ENCODE assay signal across 8 cellular contexts in the genomic region with DNA sequence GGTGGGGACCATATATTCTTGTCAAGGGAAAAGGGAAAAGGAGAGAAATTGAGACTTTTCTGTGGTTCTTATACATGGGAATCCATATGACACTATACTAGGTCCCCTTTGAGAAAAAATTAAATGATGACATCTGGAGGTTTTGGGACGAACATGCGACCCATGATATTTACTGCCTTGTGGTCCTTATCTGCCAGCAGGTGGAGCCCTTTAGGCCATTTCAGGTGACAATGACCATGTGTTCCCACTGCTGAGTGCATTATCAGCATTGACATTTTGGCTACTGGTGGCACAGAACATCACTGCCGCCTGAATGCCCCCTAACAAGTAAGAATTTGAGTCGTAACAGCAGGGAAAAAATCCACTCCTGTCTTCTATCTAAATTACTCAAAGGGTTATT.
DNase-seq lines count a peak whose midpoint lies in the region; ATAC-seq and TF ChIP-seq lines count a peak whose summit lies in the region.

No MANE protein-coding gene starts in this region.

- no peaks in the 10 kb centered on the region for H3K9me3 Mint-ChIP-seq in activated CD4-positive, alpha-beta T cell treated with anti-CD3 and anti-CD28 coated beads, Interleukin-2, amount 10 ng/mL, durations not matched to agents 7 days and 5 days

- ATAC-seq in heart left ventricle: no peak
- ATAC-seq in HG03439 (IDR thresholded peaks at IDR 0.05; ENCODE audit: unreplicated experiment): peak; percentile 80

- no peaks in the 10 kb centered on the region for H3K27me3 Mint-ChIP-seq in activated CD4-positive, alpha-beta T cell treated with anti-CD3 and anti-CD28 coated beads, Interleukin-2, amount 10 ng/mL, durations not matched to agents 7 days and 5 days

- H3K4me3 Mint-ChIP-seq in activated CD4-positive, alpha-beta T cell treated with anti-CD3 and anti-CD28 coated beads, Interleukin-2, amount 10 ng/mL, durations not matched to agents 7 days and 5 days: no peak overlapping the region

- WGBS in heart left ventricle, 4 donors: 29 to 56% (median 46%) methylated on average over 4 of the region's 4 CpGs

- TF ChIP-seq POLR2A in heart left ventricle (IDR thresholded peaks at IDR 0.05): no peak

- no peaks in the 10 kb centered on the region for H3K4me1 Mint-ChIP-seq in activated CD4-positive, alpha-beta T cell treated with anti-CD3 and anti-CD28 coated beads, Interleukin-2, amount 10 ng/mL, durations not matched to agents 7 days and 5 days

- POLR2A ChIA-PET in activated CD4-positive, alpha-beta T cell treated with anti-CD3 and anti-CD28 coated beads, Interleukin-2, amount 10 ng/mL, durations not matched to agents 7 days and 5 days (lab: Charles Lee): no interaction called here

- H3K4me3 ChIP-seq in left ventricle myocardium inferior (no peak overlapping the region), heart left ventricle (no peak overlapping the region), coronary artery (no peak overlapping the region)

- in situ Hi-C loops in SK-MEL-5 (cut with HindIII; ENCODE audit: low pct_unique_long_range_greater_than_20kb, low sequenced_read_pairs): no loop called here

- CTCF ChIA-PET in activated CD4-positive, alpha-beta T cell treated with anti-CD3 and anti-CD28 coated beads, Interleukin-2, amount 10 ng/mL, durations not matched to agents 7 days and 5 days (lab: Charles Lee): no interaction called here

- no peak for DNase-seq in left ventricle myocardium inferior
- no peak for DNase-seq in heart left ventricle
- peak; percentile 74 for DNase-seq in SK-MEL-5 (ENCODE audit: low read depth, low spot score)
- peak; percentile 1 for DNase-seq in kidney glomerular epithelial cell (lab: John Stamatoyannopoulos, UW)
- DNase-seq in putamen (ENCODE audit: low spot score): no peak
- DNase-seq in activated CD4-positive, alpha-beta T cell treated with anti-CD3 and anti-CD28 coated beads, Interleukin-2, amount 10 ng/mL, durations not matched to agents 7 days and 5 days: no peak
- DNase-seq in coronary artery (ENCODE audit: low spot score): no peak

- intact Hi-C loops in left ventricle myocardium inferior (cut with micrococcal nuclease): no loop called here
- intact Hi-C loops in heart left ventricle (cut with DNase I): no loop called here

- TF ChIP-seq CTCF in left ventricle myocardium inferior (IDR thresholded peaks at IDR 0.05; ENCODE audit: borderline replicate concordance) (peak; percentile 19), heart left ventricle (IDR thresholded peaks at IDR 0.05) (peak in 2 of 12 donors; percentile 17 to 19), coronary artery (IDR thresholded peaks at IDR 0.05) (no peak)

- H3K9me3 ChIP-seq in left ventricle myocardium inferior (replicated peaks) (peaks cover 1% of the 10 kb centered on the region), heart left ventricle (no peaks in the 10 kb centered on the region)

- H3K27ac ChIP-seq in left ventricle myocardium inferior (replicated peaks) (no peak overlapping the region), heart left ventricle (no peak overlapping the region), coronary artery (no peak overlapping the region)

- no peaks in the 10 kb centered on the region for H3K4me1 ChIP-seq in left ventricle myocardium inferior
- no peaks in the 10 kb centered on the region for H3K4me1 ChIP-seq in heart left ventricle

- H3K27ac Mint-ChIP-seq in activated CD4-positive, alpha-beta T cell treated with anti-CD3 and anti-CD28 coated beads, Interleukin-2, amount 10 ng/mL, durations not matched to agents 7 days and 5 days: no peak overlapping the region

- H3K27me3 ChIP-seq in left ventricle myocardium inferior (ENCODE audit: low read depth) (no peaks in the 10 kb centered on the region), heart left ventricle (no peaks in the 10 kb centered on the region)

- H3K36me3 ChIP-seq in left ventricle myocardium inferior (no peaks in the 10 kb centered on the region), heart left ventricle (no peaks in the 10 kb centered on the region)

- no peaks in the 10 kb centered on the region for H3K36me3 Mint-ChIP-seq in activated CD4-positive, alpha-beta T cell treated with anti-CD3 and anti-CD28 coated beads, Interleukin-2, amount 10 ng/mL, durations not matched to agents 7 days and 5 days (ENCODE audit: low read depth)

Comparison
In these comparisons a context has a peak if more than half of its experiments do, and no peak if none do; other contexts are left out.
1. DNase-seq: peak in SK-MEL-5 (single experiment) and kidney glomerular epithelial cell (single experiment); none in left ventricle myocardium inferior (single experiment), heart left ventricle (0 of 5), putamen (single experiment), activated CD4-positive, alpha-beta T cell treated with anti-CD3 and anti-CD28 coated beads, Interleukin-2, amount 10 ng/mL, durations not matched to agents 7 days and 5 days (single experiment) and coronary artery (single experiment).